ENCODE assay signal across 8 cellular contexts in the genomic region with DNA sequence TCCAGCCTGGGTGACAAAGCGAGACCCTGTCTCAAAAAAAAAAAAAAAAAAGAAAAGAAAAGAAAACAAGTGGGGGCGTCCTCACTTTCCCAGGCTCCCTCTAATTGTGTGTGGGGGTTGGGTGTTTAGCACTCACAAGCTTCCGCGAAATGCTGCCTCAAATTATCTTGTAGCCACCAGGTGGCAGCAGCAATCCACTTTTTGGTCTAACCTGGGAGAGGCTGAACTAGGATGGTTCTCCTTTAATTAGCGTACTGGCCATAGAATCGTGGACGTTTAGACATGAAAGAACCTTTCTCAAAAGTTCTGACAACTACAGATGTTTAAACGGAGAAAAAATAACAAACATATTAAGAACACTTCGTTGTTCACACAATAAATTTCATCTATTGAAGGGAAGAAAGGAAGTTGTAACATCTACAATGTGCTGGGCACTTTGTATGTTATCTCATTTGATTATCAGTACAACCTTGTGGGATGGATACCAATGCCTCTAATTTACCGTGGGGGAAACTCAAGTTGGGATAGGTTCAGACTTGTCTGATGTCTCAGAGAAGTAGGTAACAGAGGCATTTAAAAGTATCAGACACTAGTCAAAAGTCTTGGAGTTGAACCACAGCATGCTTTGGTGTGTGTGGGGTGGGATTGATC.
A peak's percentile ranks its signal among the peaks of the same experiment; 100 is the strongest.
DNase-seq lines count a peak whose midpoint lies in the region; ATAC-seq and TF ChIP-seq lines count a peak whose summit lies in the region.

No MANE protein-coding gene starts in this region.

- peak; percentile 75 for ATAC-seq in CD8-positive, alpha-beta T cell
- ATAC-seq in GM19395 (IDR thresholded peaks at IDR 0.05; ENCODE audit: unreplicated experiment): peak; percentile 97
- peak; percentile 92 for ATAC-seq in HG03442 (IDR thresholded peaks at IDR 0.05; ENCODE audit: unreplicated experiment)
- peak; percentile 98 to 99 (median 98) for ATAC-seq in right lobe of liver

- H3K36me3 Mint-ChIP-seq in CD8-positive, alpha-beta T cell: no peaks in the 10 kb centered on the region

- H3K27ac ChIP-seq in CD8-positive, alpha-beta T cell (ENCODE audit: low read depth, low read length): no peak overlapping the region
- H3K27ac ChIP-seq in right lobe of liver: no peak overlapping the region

- whole genome bisulfite sequencing in right lobe of liver (ENCODE audit: insufficient coverage, low coverage, low lambda C conversion rate, missing lambda C conversion rate): under 1% methylated on average over 10 of the region's 10 CpGs

- H3K4me1 ChIP-seq in CD8-positive, alpha-beta T cell (ENCODE audit: insufficient read depth, low read length): no peaks in the 10 kb centered on the region
- no peaks in the 10 kb centered on the region for H3K4me1 ChIP-seq in right lobe of liver

- H3K27me3 Mint-ChIP-seq in CD8-positive, alpha-beta T cell (ENCODE audit: low read depth): peaks cover 15% of the 10 kb centered on the region

- H3K9me3 Mint-ChIP-seq in CD8-positive, alpha-beta T cell: no peaks in the 10 kb centered on the region

- H3K4me3 Mint-ChIP-seq in CD8-positive, alpha-beta T cell: no peak overlapping the region

- intact Hi-C loops in CD8-positive, alpha-beta T cell (cut with DNase I, micrococcal nuclease): loop anchor here (1.0 to 10.0 kb wide), 3 partner anchors 136 to 607 kb away; no protein-coding TSS in a partner anchor
- intact Hi-C loops in right lobe of liver (cut with DNase I): no loop called here

- CTCF ChIA-PET in CD8-positive, alpha-beta T cell (lab: Charles Lee): interaction anchor here (0.6 to 11.6 kb wide), 29 partner anchors 11 to 640 kb away, joined by 3 to 134 read pairs (median 4); a partner anchor contains a TSS

- DNase-seq in CD8-positive, alpha-beta T cell: peak; percentile 62 to 85 (median 75)
- DNase-seq in NCI-H510A treated with DMSO at 0.1 percent for 48 hours (lab: John Stamatoyannopoulos, UW): peak; percentile 87
- peak; percentile 89 for DNase-seq in activated CD4-positive, alpha-beta T cell treated with anti-CD3 and anti-CD28 coated beads for 48 hours
- DNase-seq in dermis blood vessel endothelial cell: peak; percentile 90
- DNase-seq in right lobe of liver: peak; percentile 71 to 84 (median 74)
- peak; percentile 57 to 73 (median 66) for DNase-seq in stimulated activated CD4-positive, alpha-beta T cell treated with anti-CD3 and anti-CD28 coated beads, TNF-alpha, amount 100 ng/mL, for 4 hours (ENCODE audit: low read depth in 3 of 3)

- no peaks in the 10 kb centered on the region for H3K36me3 ChIP-seq in CD8-positive, alpha-beta T cell (ENCODE audit: insufficient read depth, low read length)
- no peaks in the 10 kb centered on the region for H3K36me3 ChIP-seq in right lobe of liver

- H3K4me3 ChIP-seq in CD8-positive, alpha-beta T cell (ENCODE audit: low read depth, low read length): no peak overlapping the region
- no peak overlapping the region for H3K4me3 ChIP-seq in right lobe of liver

- POLR2A ChIA-PET in CD8-positive, alpha-beta T cell (lab: Charles Lee): interaction anchor here (0.6 to 0.8 kb wide), 2 partner anchors 607 to 1697 kb away, joined by 3 read pairs; no protein-coding TSS in a partner anchor

- H3K9me3 ChIP-seq in CD8-positive, alpha-beta T cell (ENCODE audit: low read length): no peaks in the 10 kb centered on the region
- H3K9me3 ChIP-seq in right lobe of liver: no peaks in the 10 kb centered on the region

- H3K27ac Mint-ChIP-seq in CD8-positive, alpha-beta T cell: no peak overlapping the region

- TF ChIP-seq CTCF in CD8-positive, alpha-beta T cell (IDR thresholded peaks at IDR 0.05): peak; percentile 87
- TF ChIP-seq CTCF in right lobe of liver (IDR thresholded peaks at IDR 0.05): peak; percentile 63 to 77 (median 74)

- TF ChIP-seq POLR2A in right lobe of liver (IDR thresholded peaks at IDR 0.05): no peak

- no peaks in the 10 kb centered on the region for H3K27me3 ChIP-seq in CD8-positive, alpha-beta T cell (ENCODE audit: insufficient read depth, low read length)
- no peaks in the 10 kb centered on the region for H3K27me3 ChIP-seq in right lobe of liver

- peaks cover 4% of the 10 kb centered on the region for H3K4me1 Mint-ChIP-seq in CD8-positive, alpha-beta T cell (ENCODE audit: low read depth)

Comparison
In these comparisons a context has a peak if more than half of its experiments do, and no peak if none do; other contexts are left out.
1. intact Hi-C loops: an anchor here in CD8-positive, alpha-beta T cell (1.0 to 10.0 kb wide); none called in right lobe of liver.